Comparison of ENCODE assay signal across 7 cellular contexts in genomic region chr17:82297280-82297803, GRCh38. TPM values are rescaled to one million over a fixed set of nuclear protein-coding genes. Genes with fewer than 3 reads are reported as not detected.
A peak's percentile ranks its signal among the peaks of the same experiment; 100 is the strongest.
DNase-seq lines count a peak whose midpoint lies in the region; ATAC-seq and TF ChIP-seq lines count a peak whose summit lies in the region.

No MANE protein-coding gene starts in this region.

- H3K4me3 ChIP-seq in colonic mucosa (peak overlapping the region; percentile 35), muscle layer of duodenum (ENCODE audit: low read depth in 1 of 2, low read length in 2 of 2) (peak overlapping the region; percentile 53 to 59)

- DNase-seq in NAMALWA (ENCODE audit: low spot score), result peak; percentile 76
- DNase-seq in activated CD4-positive, alpha-beta T cell treated with anti-CD3 and anti-CD28 coated beads, Interleukin-2, amount 10 ng/mL, durations not matched to agents 7 days and 5 days, result peak; percentile 85
- peak; percentile 75 for DNase-seq in colonic mucosa
- peak; percentile 87 for DNase-seq in stimulated activated naive B cell treated with anti-CD40 and anti-IgM and Interleukin-4, amounts not matched to agents 10 μg/mL and 1 μg/mL and 100 μg/mL, for 72 hours

- ATAC-seq in stimulated activated naive B cell treated with anti-CD40 and anti-IgM and Interleukin-4, amounts not matched to agents 10 μg/mL and 1 μg/mL and 100 μg/mL, for 72 hours (replicated peaks), result peak; percentile 39 to 52
- no peak for ATAC-seq in HG03135 (IDR thresholded peaks at IDR 0.05; ENCODE audit: unreplicated experiment)

- peak; percentile 38 for TF ChIP-seq POLR2A in GM18526 (IDR thresholded peaks at IDR 0.05; ENCODE audit: extremely low read depth, insufficient read length)

- peaks cover 79% of the 10 kb centered on the region for H3K4me1 Mint-ChIP-seq in activated CD4-positive, alpha-beta T cell treated with anti-CD3 and anti-CD28 coated beads, Interleukin-2, amount 10 ng/mL, durations not matched to agents 7 days and 5 days
- H3K4me1 Mint-ChIP-seq in stimulated activated naive B cell treated with anti-CD40 and anti-IgM and Interleukin-4, amounts not matched to agents 10 μg/mL and 1 μg/mL and 100 μg/mL, for 72 hours, result peaks cover 64 to 85% of the 10 kb centered on the region in 2 donors

- peaks cover 2% of the 10 kb centered on the region for H3K36me3 Mint-ChIP-seq in activated CD4-positive, alpha-beta T cell treated with anti-CD3 and anti-CD28 coated beads, Interleukin-2, amount 10 ng/mL, durations not matched to agents 7 days and 5 days (ENCODE audit: low read depth)
- H3K36me3 Mint-ChIP-seq in stimulated activated naive B cell treated with anti-CD40 and anti-IgM and Interleukin-4, amounts not matched to agents 10 μg/mL and 1 μg/mL and 100 μg/mL, for 72 hours, result peaks cover 5 to 17% of the 10 kb centered on the region in 2 donors

- no peaks in the 10 kb centered on the region for H3K36me3 ChIP-seq in colonic mucosa
- H3K36me3 ChIP-seq in muscle layer of duodenum (ENCODE audit: control insufficient read depth in 1 of 2, insufficient read depth in 2 of 2, low read length in 2 of 2), result peaks cover 0 to 6% of the 10 kb centered on the region in 2 donors

- CTCF ChIA-PET in activated CD4-positive, alpha-beta T cell treated with anti-CD3 and anti-CD28 coated beads, Interleukin-2, amount 10 ng/mL, durations not matched to agents 7 days and 5 days (lab: Charles Lee), result interaction anchor here (1.0 to 2.8 kb wide), 11 partner anchors 8 to 267 kb away, joined by 3 to 11 read pairs (median 4); no protein-coding TSS in a partner anchor

- POLR2A ChIA-PET in activated CD4-positive, alpha-beta T cell treated with anti-CD3 and anti-CD28 coated beads, Interleukin-2, amount 10 ng/mL, durations not matched to agents 7 days and 5 days (lab: Charles Lee), result interaction anchor here (1.5 kb wide), 1 partner anchor 20 kb away, joined by 3 read pairs; the partner anchor contains the start of gene CD7

- no peaks in the 10 kb centered on the region for H3K9me3 Mint-ChIP-seq in activated CD4-positive, alpha-beta T cell treated with anti-CD3 and anti-CD28 coated beads, Interleukin-2, amount 10 ng/mL, durations not matched to agents 7 days and 5 days
- peaks cover 0 to 4% of the 10 kb centered on the region in 2 donors for H3K9me3 Mint-ChIP-seq in stimulated activated naive B cell treated with anti-CD40 and anti-IgM and Interleukin-4, amounts not matched to agents 10 μg/mL and 1 μg/mL and 100 μg/mL, for 72 hours

- peak overlapping the region; percentile 80 for H3K27ac ChIP-seq in colonic mucosa
- H3K27ac ChIP-seq in muscle layer of duodenum (ENCODE audit: low read length), result peak overlapping the region; percentile 94

- H3K27me3 Mint-ChIP-seq in activated CD4-positive, alpha-beta T cell treated with anti-CD3 and anti-CD28 coated beads, Interleukin-2, amount 10 ng/mL, durations not matched to agents 7 days and 5 days, result no peaks in the 10 kb centered on the region
- H3K27me3 Mint-ChIP-seq in stimulated activated naive B cell treated with anti-CD40 and anti-IgM and Interleukin-4, amounts not matched to agents 10 μg/mL and 1 μg/mL and 100 μg/mL, for 72 hours, result no peaks in the 10 kb centered on the region

- peak overlapping the region; percentile 81 to 91 for H3K9ac ChIP-seq in colonic mucosa (ENCODE audit: low read depth in 2 of 2, low read length in 2 of 2)

- peak overlapping the region; percentile 90 for H3K4me3 Mint-ChIP-seq in activated CD4-positive, alpha-beta T cell treated with anti-CD3 and anti-CD28 coated beads, Interleukin-2, amount 10 ng/mL, durations not matched to agents 7 days and 5 days
- H3K4me3 Mint-ChIP-seq in stimulated activated naive B cell treated with anti-CD40 and anti-IgM and Interleukin-4, amounts not matched to agents 10 μg/mL and 1 μg/mL and 100 μg/mL, for 72 hours, result peak overlapping the region; percentile 95 to 97

- peak overlapping the region; percentile 100 for H3K27ac Mint-ChIP-seq in activated CD4-positive, alpha-beta T cell treated with anti-CD3 and anti-CD28 coated beads, Interleukin-2, amount 10 ng/mL, durations not matched to agents 7 days and 5 days
- H3K27ac Mint-ChIP-seq in stimulated activated naive B cell treated with anti-CD40 and anti-IgM and Interleukin-4, amounts not matched to agents 10 μg/mL and 1 μg/mL and 100 μg/mL, for 72 hours, result peak overlapping the region; percentile 100

- H3K9me3 ChIP-seq in colonic mucosa (no peaks in the 10 kb centered on the region), muscle layer of duodenum (ENCODE audit: control insufficient read depth in 1 of 2, low read length in 2 of 2) (no peaks in the 10 kb centered on the region)

- no peak for TF ChIP-seq CTCF in colonic mucosa (IDR thresholded peaks at IDR 0.05)

- H3K4me1 ChIP-seq in colonic mucosa (peaks cover 21% of the 10 kb centered on the region), muscle layer of duodenum (ENCODE audit: control insufficient read depth in 1 of 2, insufficient read depth in 2 of 2, low read length in 2 of 2) (peaks cover 19 to 21% of the 10 kb centered on the region in 2 donors)

- H3K27me3 ChIP-seq in colonic mucosa, result no peaks in the 10 kb centered on the region
- no peaks in the 10 kb centered on the region for H3K27me3 ChIP-seq in muscle layer of duodenum (ENCODE audit: low read depth, low read length)

- intact Hi-C loops in colonic mucosa (cut with DNase I), result no loop called here

RNA-seq across cellular contexts. Expression of gene CD7, which starts 20.1 kb away (rescaled TPM):
- total RNA-seq in activated CD4-positive, alpha-beta T cell treated with anti-CD3 and anti-CD28 coated beads, Interleukin-2, amount 10 ng/mL, durations not matched to agents 7 days and 5 days, result 100 to 1,000 TPM; 285 to 292 TPM
- total RNA-seq in colonic mucosa, result 1 to 10 TPM; 4.2 to 5.0 TPM

RNA-seq across cellular contexts. Expression of gene CSNK1D, which starts 23.8 kb away (rescaled TPM):
- total RNA-seq in activated CD4-positive, alpha-beta T cell treated with anti-CD3 and anti-CD28 coated beads, Interleukin-2, amount 10 ng/mL, durations not matched to agents 7 days and 5 days, result 100 to 1,000 TPM; 115 to 142 TPM
- 100 to 1,000 TPM; 136 to 138 TPM for total RNA-seq in colonic mucosa

RNA-seq across cellular contexts. Expression of gene SECTM1, which starts 36.2 kb away (rescaled TPM):
- total RNA-seq in activated CD4-positive, alpha-beta T cell treated with anti-CD3 and anti-CD28 coated beads, Interleukin-2, amount 10 ng/mL, durations not matched to agents 7 days and 5 days, result 10 to 100 TPM; 16.4 TPM
- total RNA-seq in colonic mucosa, result 10 to 100 TPM; 29.1 to 76.3 TPM

Comparison
In these comparisons a context has a peak if more than half of its experiments do, and no peak if none do; other contexts are left out.
1. RNA of gene CD7, which starts 20.1 kb away (total RNA-seq): 285 to 292 TPM in activated CD4-positive, alpha-beta T cell treated with anti-CD3 and anti-CD28 coated beads, Interleukin-2, amount 10 ng/mL, durations not matched to agents 7 days and 5 days; 4.2 to 5.0 TPM in colonic mucosa; every median in the first group is over 10 times any median in the second.
2. Peak in every context shown above with its lines, with median percentiles within 50 percentile points of each other: DNase-seq.